ENCODE assay signal across 8 cellular contexts in genomic region chr17:7687908-7688807, GRCh38. TPM values are rescaled to one million over a fixed set of nuclear protein-coding genes. Genes with fewer than 3 reads are reported as not detected.
DNase-seq lines count a peak whose midpoint lies in the region; ATAC-seq, FAIRE-seq and TF ChIP-seq lines count a peak whose summit lies in the region.

Gene WRAP53 (plus strand): TSS chr17:7688477. CDS start chr17:7688649, 172 bp downstream.

- POLR2A ChIA-PET in A549 (lab: Yijun Ruan, JAX), result interaction anchor here (0.7 to 4.1 kb wide), 33 partner anchors 13 to 353 kb away, joined by 3 to 97 read pairs (median 7); partner anchors contain the start of genes ATP1B2, CD68, CNTROB and DNAH2

- DNase-seq in A549 (ENCODE audit: low read depth in 1 of 2, low spot score in 1 of 2) (peak; percentile 98 to 99), NCI-H2107 treated with DMSO at 0.1 percent for 48 hours (lab: John Stamatoyannopoulos, UW; ENCODE audit: unreplicated experiment) (peak; percentile 99), body of pancreas (peak; percentile 97 to 99 (median 98)), iPS DF 19.7 (ENCODE audit: low read depth, low spot score) (peak; percentile 98), sigmoid colon (peak; percentile 99)

- FAIRE-seq in A549 (lab: Jason Lieb, UNC), result peak; percentile 79
- FAIRE-seq in TTC549 (lab: Jason Lieb, UNC), result peak; percentile 96

- TF ChIP-seq POLR2A in A549 (IDR thresholded peaks at IDR 0.05; ENCODE audit: low read length) (peak; percentile 66), body of pancreas (IDR thresholded peaks at IDR 0.05) (peak in 2 of 3 donors; percentile 44 to 55), sigmoid colon (IDR thresholded peaks at IDR 0.05) (no peak)

- H3K27me3 ChIP-seq in body of pancreas (no peaks in the 10 kb centered on the region), sigmoid colon (no peaks in the 10 kb centered on the region)

- H3K4me3 ChIP-seq in A549, result peak within 1 kb of the TSS; percentile 77
- H3K4me3 ChIP-seq in body of pancreas, result peak within 1 kb of the TSS; percentile 57 to 66
- peak within 1 kb of the TSS; percentile 75 to 92 (median 82) for H3K4me3 ChIP-seq in sigmoid colon

- H3K27ac ChIP-seq in A549 (peak within 1 kb of the TSS; percentile 94 to 95), body of pancreas (peak within 1 kb of the TSS; percentile 94 to 97 (median 96)), sigmoid colon (peak within 1 kb of the TSS; percentile 90 to 97 (median 96))

- no peaks in the 10 kb centered on the region for H3K36me3 ChIP-seq in body of pancreas (replicated peaks in 1 of 2; ENCODE audit: insufficient read depth in 1 of 2, low read depth in 2 of 2)
- peaks cover 0 to 13% (median 0%) of the 10 kb centered on the region in 4 donors for H3K36me3 ChIP-seq in sigmoid colon

- no peak for TF ChIP-seq EP300 in A549 (IDR thresholded peaks at IDR 0.05)
- peak in 1 of 4 donors; percentile 30 for TF ChIP-seq EP300 in sigmoid colon (IDR thresholded peaks at IDR 0.05)

- TF ChIP-seq CTCF in A549 (IDR thresholded peaks at IDR 0.05), result peak; percentile 99
- peak; percentile 96 to 100 (median 99) for TF ChIP-seq CTCF in body of pancreas (IDR thresholded peaks at IDR 0.05)
- peak; percentile 95 to 99 (median 98) for TF ChIP-seq CTCF in sigmoid colon (IDR thresholded peaks at IDR 0.05)

- H3K4me2 ChIP-seq in A549, result peak within 1 kb of the TSS; percentile 93

- 2% methylated on average over 45 of the region's 51 CpGs for WGBS in A549 (ENCODE audit: missing lambda C conversion rate)
- 0 to 1% methylated on average over 23 to 50 of the region's 51 CpGs for WGBS in body of pancreas, 2 donors
- WGBS in sigmoid colon, 2 donors, result 0% methylated on average over 51 of the region's 51 CpGs

- ATAC-seq in A549 (peak; percentile 85 to 91), GM18520 (IDR thresholded peaks at IDR 0.05; ENCODE audit: unreplicated experiment) (peak; percentile 60), HG03064 (IDR thresholded peaks at IDR 0.05; ENCODE audit: low read depth, unreplicated experiment) (peak; percentile 61), body of pancreas (peak; percentile 87)

- CTCF ChIA-PET in A549 (lab: Yijun Ruan, JAX), result interaction anchor here (0.6 to 10.0 kb wide), 62 partner anchors 13 to 471 kb away, joined by 3 to 191 read pairs (median 5); partner anchors contain the start of genes ATP1B2, CD68, DNAH2 and EFNB3

- H3K4me1 ChIP-seq in A549 (peaks cover 23% of the 10 kb centered on the region), body of pancreas (peaks cover 32% of the 10 kb centered on the region), sigmoid colon (peaks cover 0 to 28% (median 26%) of the 10 kb centered on the region in 4 donors)

- intact Hi-C loops in body of pancreas (cut with DNase I), result no loop called here
- intact Hi-C loops in sigmoid colon (cut with DNase I), result loop anchor here (1.0 to 10.0 kb wide), 5 partner anchors 29 to 173 kb away; partner anchors contain the start of genes ATP1B2, DNAH2, FXR2 and SAT2

- TF ChIP-seq RAD21 in A549 (conservative IDR thresholded peaks at IDR 0.05 in 1 of 2, IDR thresholded peaks at IDR 0.05 in 1 of 2), result peak; percentile 86

- H3K9me3 ChIP-seq in A549, result no peaks in the 10 kb centered on the region
- no peaks in the 10 kb centered on the region for H3K9me3 ChIP-seq in body of pancreas
- no peaks in the 10 kb centered on the region for H3K9me3 ChIP-seq in sigmoid colon

TF ChIP-seq in A549, 52 proteins besides CTCF, POLR2A, EP300 and RAD21 (continues in another document):
- no peak for TF ChIP-seq ELK1 (IDR thresholded peaks at IDR 0.05; ENCODE audit: low read depth, low read length)
- peak in 1 of 2 experiments; percentile 78; a peak in 3 of 5 replicates for TF ChIP-seq JUN (IDR thresholded peaks at IDR 0.05)
- TF ChIP-seq GATA3 (IDR thresholded peaks at IDR 0.05; ENCODE audit: borderline replicate concordance), result 0 out of 2 replicates have a peak, but pooled peaks have one; percentile 32
- 0 out of 2 replicates have a peak, but pooled peaks have one; percentile 3 for TF ChIP-seq USF2 (IDR thresholded peaks at IDR 0.05)
- TF ChIP-seq SMC3 (IDR thresholded peaks at IDR 0.05), result peak; percentile 90
- no peak for TF ChIP-seq HOXA7 (CRISPR knock-in tag; IDR thresholded peaks at IDR 0.05)
- TF ChIP-seq NPAS2 (CRISPR knock-in tag; IDR thresholded peaks at IDR 0.05; ENCODE audit: borderline replicate concordance), result no peak
- no peak for TF ChIP-seq MAFK (IDR thresholded peaks at IDR 0.05; ENCODE audit: partially characterized antibody)
- TF ChIP-seq CEBPB (IDR thresholded peaks at IDR 0.05), result no peak
- no peak for TF ChIP-seq SREBF2 (IDR thresholded peaks at IDR 0.05)
- no peak for TF ChIP-seq ZNF302 (CRISPR knock-in tag; IDR thresholded peaks at IDR 0.05)
- TF ChIP-seq CHD2 (IDR thresholded peaks at IDR 0.05; ENCODE audit: low read length, partially characterized antibody), result peak; percentile 80
- no peak for TF ChIP-seq HES2 (IDR thresholded peaks at IDR 0.05)
- TF ChIP-seq PBX3 (IDR thresholded peaks at IDR 0.05), result no peak
- no peak for TF ChIP-seq EHMT2 (IDR thresholded peaks at IDR 0.05; ENCODE audit: low read depth)
- TF ChIP-seq PHF8 (IDR thresholded peaks at IDR 0.05; ENCODE audit: borderline replicate concordance, low read depth), result peak; percentile 46; the same call in 1 of the 2 replicates
- peak; percentile 87 for TF ChIP-seq MAX (IDR thresholded peaks at IDR 0.05)
- TF ChIP-seq REST (IDR thresholded peaks at IDR 0.05), result peak; percentile 76

RNA-seq across cellular contexts. Expression of gene WRAP53, which starts in this region (rescaled TPM):
- polyA plus RNA-seq in A549 (2011; rRNA removed) (15.9 and 17.4 TPM in 2 replicates), A549 (2017; fragmentation: RNase III; extraction: RNeasy Plus Mini Kit Qiagen cat#74134 plus additional on column Dnase treatment) (33.8 to 34.0 TPM (median 33.9 TPM) in 3 replicates), sigmoid colon (10 to 100 TPM in 1 of 3 donors, 1 to 10 TPM in 2; 3.6 to 15.5 (median 7.6) TPM)
- polyA plus RNA-seq in A549 (2012; cell fraction: cytosol; rRNA removed), result 34.6 and 41.0 TPM in 2 replicates
- polyA plus RNA-seq in A549 (2012; cell fraction: nucleus; rRNA removed), result 72.3 and 83.0 TPM in 2 replicates
- 15.6 and 17.0 TPM in 2 replicates for polyA minus RNA-seq in A549 (2011; rRNA and poly(A)+ RNA removed)
- total RNA-seq in body of pancreas (1 to 10 TPM; 3.4 to 5.6 TPM), sigmoid colon (10 to 100 TPM in 1 of 4 donors, 1 to 10 TPM in 3; 3.9 to 16.3 (median 4.8) TPM)

Comparison
In these comparisons a context has a peak if more than half of its experiments do, and no peak if none do; other contexts are left out.
1. Peak in every context shown above with its lines: DNase-seq, ATAC-seq, H3K4me3 ChIP-seq and H3K27ac ChIP-seq.
2. POLR2A ChIP-seq: peak in A549 (single experiment) and body of pancreas (2 of 3); none in sigmoid colon (0 of 2).